Comparison of ENCODE assay signal across 12 cellular contexts in genomic region chr20:17796096-17796563, GRCh38.
DNase-seq lines count a peak whose midpoint lies in the region; ATAC-seq and TF ChIP-seq lines count a peak whose summit lies in the region.
"Had no signal": no experiment of that assay in that cellular context is flagged by ENCODE, and none has a peak within 500 bp of the region (broad histone marks: within the 10 kb centered on the region; RNA-seq: fewer than 3 reads in every experiment).

No MANE protein-coding gene starts in this region.

- DNase-seq in HuH-7.5 (ENCODE audit: low spot score): peak; percentile 73
- peak; percentile 2 for DNase-seq in dermis blood vessel endothelial cell
- no peak for DNase-seq in NCI-H748 (lab: John Stamatoyannopoulos, UW; ENCODE audit: unreplicated experiment)
- DNase-seq in mesendoderm: no peak
- DNase-seq in activated T-helper 1 cell treated with anti-CD3 and anti-CD28 coated beads, Interleukin-12 subunit alpha, Interleukin-12 subunit beta, Interleukin-2, Interleukin-4 antibody, amounts not matched to agents 30 ng/mL and 10 ng/mL and 1 ng/mL, durations not matched to agents 14 hours and 24 hours and 36 hours (ENCODE audit: low spot score): no peak
- DNase-seq: activated CD4-positive, alpha-beta T cell treated with anti-CD3 and anti-CD28 coated beads, Interleukin-2, amount 10 ng/mL, durations not matched to agents 7 days and 5 days; CD8-positive, alpha-beta memory T cell; NCI-H510A; testis had no signal

- H3K4me1 ChIP-seq in liver (ENCODE audit: control insufficient read depth in 4 of 4, insufficient read depth in 4 of 4, low read length in 3 of 4) (peaks cover 12 to 37% (median 26%) of the 10 kb centered on the region in 4 donors), subcutaneous abdominal adipose tissue (ENCODE audit: control insufficient read depth in 5 of 5, insufficient read depth in 5 of 5, low read length in 5 of 5) (peaks cover 1 to 28% (median 25%) of the 10 kb centered on the region in 5 donors), mesendoderm (ENCODE audit: control insufficient read depth, low read depth, low read length) (no peaks in the 10 kb centered on the region)

- H3K4me2 ChIP-seq in mesendoderm (ENCODE audit: low read length): no peak overlapping the region

- no peak overlapping the region for H2BK120ac ChIP-seq in mesendoderm (ENCODE audit: low read depth, low read length)

- H3K23ac ChIP-seq in mesendoderm (ENCODE audit: low read length): no peak overlapping the region

- no peak overlapping the region for H3K27ac Mint-ChIP-seq in activated T-helper 1 cell treated with anti-CD3 and anti-CD28 coated beads, Interleukin-12 subunit alpha, Interleukin-12 subunit beta, Interleukin-2, Interleukin-4 antibody, amounts not matched to agents 30 ng/mL and 10 ng/mL and 1 ng/mL, durations not matched to agents 14 hours and 24 hours and 36 hours
- H3K27ac Mint-ChIP-seq: activated CD4-positive, alpha-beta T cell treated with anti-CD3 and anti-CD28 coated beads, Interleukin-2, amount 10 ng/mL, durations not matched to agents 7 days and 5 days had no signal

- H3K4me3 Mint-ChIP-seq in activated T-helper 1 cell treated with anti-CD3 and anti-CD28 coated beads, Interleukin-12 subunit alpha, Interleukin-12 subunit beta, Interleukin-2, Interleukin-4 antibody, amounts not matched to agents 30 ng/mL and 10 ng/mL and 1 ng/mL, durations not matched to agents 14 hours and 24 hours and 36 hours: no peak overlapping the region
- H3K4me3 Mint-ChIP-seq: activated CD4-positive, alpha-beta T cell treated with anti-CD3 and anti-CD28 coated beads, Interleukin-2, amount 10 ng/mL, durations not matched to agents 7 days and 5 days; CD8-positive, alpha-beta memory T cell had no signal

- no peak overlapping the region for H2AK5ac ChIP-seq in mesendoderm (ENCODE audit: low read length)

- no peaks in the 10 kb centered on the region for H3K9me3 Mint-ChIP-seq in activated T-helper 1 cell treated with anti-CD3 and anti-CD28 coated beads, Interleukin-12 subunit alpha, Interleukin-12 subunit beta, Interleukin-2, Interleukin-4 antibody, amounts not matched to agents 30 ng/mL and 10 ng/mL and 1 ng/mL, durations not matched to agents 14 hours and 24 hours and 36 hours
- H3K9me3 Mint-ChIP-seq: activated CD4-positive, alpha-beta T cell treated with anti-CD3 and anti-CD28 coated beads, Interleukin-2, amount 10 ng/mL, durations not matched to agents 7 days and 5 days had no signal

- H3K27me3 ChIP-seq in liver (ENCODE audit: control insufficient read depth in 4 of 4, insufficient read depth in 4 of 4, low read length in 3 of 4) (no peaks in the 10 kb centered on the region), subcutaneous abdominal adipose tissue (ENCODE audit: control insufficient read depth in 5 of 5, insufficient read depth in 4 of 5, low read length in 5 of 5) (no peaks in the 10 kb centered on the region), mesendoderm (ENCODE audit: insufficient read depth, low read length, poor library complexity) (no peaks in the 10 kb centered on the region)
- H3K27me3 ChIP-seq: testis had no signal

- H3K27ac ChIP-seq in liver (ENCODE audit: low read depth in 1 of 2, low read length in 2 of 2) (peak overlapping the region; percentile 79 to 87), subcutaneous abdominal adipose tissue (ENCODE audit: low read depth, low read length) (peak overlapping the region; percentile 93), mesendoderm (ENCODE audit: low read depth, low read length) (no peak overlapping the region)
- H3K27ac ChIP-seq: testis had no signal

- H3K4me1 Mint-ChIP-seq in activated T-helper 1 cell treated with anti-CD3 and anti-CD28 coated beads, Interleukin-12 subunit alpha, Interleukin-12 subunit beta, Interleukin-2, Interleukin-4 antibody, amounts not matched to agents 30 ng/mL and 10 ng/mL and 1 ng/mL, durations not matched to agents 14 hours and 24 hours and 36 hours (ENCODE audit: low read depth): no peaks in the 10 kb centered on the region

- H3K18ac ChIP-seq in mesendoderm (ENCODE audit: low read length): no peak overlapping the region

- 31% methylated on average over 2 of the region's 2 CpGs for WGBS in liver
- no CpG with 5 or more reads among the region's 2 CpGs for whole genome bisulfite sequencing in mesendoderm (ENCODE audit: extremely low coverage, insufficient coverage, low lambda C conversion rate)

- no peaks in the 10 kb centered on the region for H3K36me3 Mint-ChIP-seq in activated T-helper 1 cell treated with anti-CD3 and anti-CD28 coated beads, Interleukin-12 subunit alpha, Interleukin-12 subunit beta, Interleukin-2, Interleukin-4 antibody, amounts not matched to agents 30 ng/mL and 10 ng/mL and 1 ng/mL, durations not matched to agents 14 hours and 24 hours and 36 hours (ENCODE audit: low read depth)

- H2BK15ac ChIP-seq in mesendoderm (replicated peaks; ENCODE audit: low read depth): no peak overlapping the region

- H3K79me2 ChIP-seq in mesendoderm (ENCODE audit: control insufficient read depth, insufficient read depth, low read length): no peaks in the 10 kb centered on the region

- no peak for TF ChIP-seq CTCF in liver (IDR thresholded peaks at IDR 0.05; ENCODE audit: low read depth, low read length, missing input control)

- H3K56ac ChIP-seq in mesendoderm (ENCODE audit: low read length): no peak overlapping the region

- ATAC-seq in GM21423 (IDR thresholded peaks at IDR 0.05; ENCODE audit: unreplicated experiment): no peak

- no peak overlapping the region for H3K4ac ChIP-seq in mesendoderm (ENCODE audit: low read depth, low read length)

- intact Hi-C loops in activated T-helper 1 cell treated with anti-CD3 and anti-CD28 coated beads, Interleukin-12 subunit alpha, Interleukin-12 subunit beta, Interleukin-2, Interleukin-4 antibody, amounts not matched to agents 30 ng/mL and 10 ng/mL and 1 ng/mL, durations not matched to agents 14 hours and 24 hours and 36 hours (cut with micrococcal nuclease): no loop called here

- no peak overlapping the region for H4K5ac ChIP-seq in mesendoderm (ENCODE audit: low read length)

- H3K9ac ChIP-seq in liver (ENCODE audit: low read depth in 1 of 2, low read length in 2 of 2) (peak overlapping the region in 1 of 2 donors; percentile 67), subcutaneous abdominal adipose tissue (ENCODE audit: low read length in 5 of 5) (peak overlapping the region in 2 of 5 donors; percentile 56 to 63), mesendoderm (ENCODE audit: low read length) (no peak overlapping the region)

- H3K79me1 ChIP-seq in mesendoderm (ENCODE audit: low read length): no peaks in the 10 kb centered on the region

- H3K4me3 ChIP-seq in liver (ENCODE audit: low read depth in 1 of 3, low read length in 3 of 3): no peak overlapping the region
- H3K4me3 ChIP-seq in subcutaneous abdominal adipose tissue (ENCODE audit: low read depth in 1 of 5, low read length in 5 of 5): no peak overlapping the region
- no peak overlapping the region for H3K4me3 ChIP-seq in mesendoderm (ENCODE audit: low read length)
- H3K4me3 ChIP-seq: testis had no signal

- peak; percentile 53 to 69 for TF ChIP-seq RAD21 in liver (IDR thresholded peaks at IDR 0.05)

- H3K9me3 ChIP-seq in liver (ENCODE audit: control insufficient read depth in 4 of 4, low read length in 3 of 4) (no peaks in the 10 kb centered on the region), subcutaneous abdominal adipose tissue (ENCODE audit: control insufficient read depth in 5 of 5, low read length in 5 of 5) (peaks cover 0 to 3% (median 0%) of the 10 kb centered on the region in 5 donors)
- H3K9me3 ChIP-seq: testis had no signal

- H3K27me3 Mint-ChIP-seq in activated T-helper 1 cell treated with anti-CD3 and anti-CD28 coated beads, Interleukin-12 subunit alpha, Interleukin-12 subunit beta, Interleukin-2, Interleukin-4 antibody, amounts not matched to agents 30 ng/mL and 10 ng/mL and 1 ng/mL, durations not matched to agents 14 hours and 24 hours and 36 hours (ENCODE audit: insufficient read depth): peaks cover 9% of the 10 kb centered on the region

- H4K8ac ChIP-seq in mesendoderm (ENCODE audit: low read depth, low read length): no peak overlapping the region

- H3K36me3 ChIP-seq in liver (ENCODE audit: control insufficient read depth in 4 of 4, insufficient read depth in 3 of 4, low read depth in 1 of 4, low read length in 3 of 4) (no peaks in the 10 kb centered on the region), subcutaneous abdominal adipose tissue (ENCODE audit: control insufficient read depth in 5 of 5, insufficient read depth in 5 of 5, low read length in 5 of 5) (no peaks in the 10 kb centered on the region), mesendoderm (ENCODE audit: control insufficient read depth, insufficient read depth, low read length) (no peaks in the 10 kb centered on the region)

- no peak overlapping the region for H2BK5ac ChIP-seq in mesendoderm (ENCODE audit: low read length)

TF ChIP-seq in liver, 16 proteins besides CTCF, POLR2A, EP300 and RAD21 (continues in another document):
- peak; percentile 87 to 96 for TF ChIP-seq RXRA (IDR thresholded peaks at IDR 0.05)
- peak; percentile 91 for TF ChIP-seq MAX (IDR thresholded peaks at IDR 0.05)
- TF ChIP-seq SP1 (IDR thresholded peaks at IDR 0.05): peak; percentile 92
- peak; percentile 83 for TF ChIP-seq ATF3 (IDR thresholded peaks at IDR 0.05)
- peak in 1 of 2 donors; percentile 19 for TF ChIP-seq GABPA (IDR thresholded peaks at IDR 0.05 in 1 of 2, conservative IDR thresholded peaks at IDR 0.05 in 1 of 2)
- peak; percentile 70 for TF ChIP-seq HNF4G (IDR thresholded peaks at IDR 0.05)
- TF ChIP-seq EGR1 (IDR thresholded peaks at IDR 0.05; ENCODE audit: low read depth in 2 of 2): peak; percentile 29 to 88
- no peak for TF ChIP-seq NR2F2 (IDR thresholded peaks at IDR 0.05)

Comparison
In these comparisons a context has a peak if more than half of its experiments do, and no peak if none do; other contexts are left out.
1. DNase-seq: peak in HuH-7.5 (single experiment) and dermis blood vessel endothelial cell (single experiment); none in NCI-H748 (single experiment), mesendoderm (single experiment) and activated T-helper 1 cell treated with anti-CD3 and anti-CD28 coated beads, Interleukin-12 subunit alpha, Interleukin-12 subunit beta, Interleukin-2, Interleukin-4 antibody, amounts not matched to agents 30 ng/mL and 10 ng/mL and 1 ng/mL, durations not matched to agents 14 hours and 24 hours and 36 hours (single experiment).